ENCODE assay signal across 10 cellular contexts in genomic region chr3:149291178-149291577, GRCh38. TPM values are rescaled to one million over a fixed set of nuclear protein-coding genes. Genes with fewer than 3 reads are reported as not detected.
A peak's percentile ranks its signal among the peaks of the same experiment; 100 is the strongest.
DNase-seq lines count a peak whose midpoint lies in the region; ATAC-seq, FAIRE-seq and TF ChIP-seq lines count a peak whose summit lies in the region.
"Had no signal": no experiment of that assay in that cellular context is flagged by ENCODE, and none has a peak within 500 bp of the region (broad histone marks: within the 10 kb centered on the region; RNA-seq: fewer than 3 reads in every experiment).

No MANE protein-coding gene starts in this region.

- peaks cover 0 to 3% of the 10 kb centered on the region in 2 donors for H3K9me3 Mint-ChIP-seq in stimulated activated naive B cell treated with anti-CD40 and anti-IgM and Interleukin-4, amounts not matched to agents 10 μg/mL and 1 μg/mL and 100 μg/mL, for 72 hours
- no peaks in the 10 kb centered on the region for H3K9me3 Mint-ChIP-seq in activated T-helper 2 cell treated with anti-CD3 and anti-CD28 coated beads, Interferon-gamma antibody, Interleukin-2, Interleukin-4, amounts not matched to agents 10 μg/mL and 5 μg/mL and 100 μg/mL, durations not matched to agents 14 hours and 24 hours and 36 hours

- no peaks in the 10 kb centered on the region for H3K36me3 Mint-ChIP-seq in stimulated activated naive B cell treated with anti-CD40 and anti-IgM and Interleukin-4, amounts not matched to agents 10 μg/mL and 1 μg/mL and 100 μg/mL, for 72 hours
- H3K36me3 Mint-ChIP-seq in activated T-helper 2 cell treated with anti-CD3 and anti-CD28 coated beads, Interferon-gamma antibody, Interleukin-2, Interleukin-4, amounts not matched to agents 10 μg/mL and 5 μg/mL and 100 μg/mL, durations not matched to agents 14 hours and 24 hours and 36 hours (ENCODE audit: low read depth) = no peaks in the 10 kb centered on the region
- H3K36me3 Mint-ChIP-seq: brain had no signal

- no peaks in the 10 kb centered on the region for H3K27me3 Mint-ChIP-seq in stimulated activated naive B cell treated with anti-CD40 and anti-IgM and Interleukin-4, amounts not matched to agents 10 μg/mL and 1 μg/mL and 100 μg/mL, for 72 hours
- H3K27me3 Mint-ChIP-seq in activated T-helper 2 cell treated with anti-CD3 and anti-CD28 coated beads, Interferon-gamma antibody, Interleukin-2, Interleukin-4, amounts not matched to agents 10 μg/mL and 5 μg/mL and 100 μg/mL, durations not matched to agents 14 hours and 24 hours and 36 hours (ENCODE audit: low read depth) = peaks cover 3% of the 10 kb centered on the region
- H3K27me3 Mint-ChIP-seq: brain had no signal

- no peak overlapping the region for H3K4me3 Mint-ChIP-seq in stimulated activated naive B cell treated with anti-CD40 and anti-IgM and Interleukin-4, amounts not matched to agents 10 μg/mL and 1 μg/mL and 100 μg/mL, for 72 hours
- no peak overlapping the region for H3K4me3 Mint-ChIP-seq in activated T-helper 2 cell treated with anti-CD3 and anti-CD28 coated beads, Interferon-gamma antibody, Interleukin-2, Interleukin-4, amounts not matched to agents 10 μg/mL and 5 μg/mL and 100 μg/mL, durations not matched to agents 14 hours and 24 hours and 36 hours (ENCODE audit: low read depth)
- H3K4me3 Mint-ChIP-seq: brain had no signal

- no peak overlapping the region for H3K27ac Mint-ChIP-seq in stimulated activated naive B cell treated with anti-CD40 and anti-IgM and Interleukin-4, amounts not matched to agents 10 μg/mL and 1 μg/mL and 100 μg/mL, for 72 hours
- H3K27ac Mint-ChIP-seq in activated T-helper 2 cell treated with anti-CD3 and anti-CD28 coated beads, Interferon-gamma antibody, Interleukin-2, Interleukin-4, amounts not matched to agents 10 μg/mL and 5 μg/mL and 100 μg/mL, durations not matched to agents 14 hours and 24 hours and 36 hours = no peak overlapping the region
- H3K27ac Mint-ChIP-seq: brain had no signal

- H3K4me1 Mint-ChIP-seq in stimulated activated naive B cell treated with anti-CD40 and anti-IgM and Interleukin-4, amounts not matched to agents 10 μg/mL and 1 μg/mL and 100 μg/mL, for 72 hours = peaks cover 0 to 1% of the 10 kb centered on the region in 2 donors
- no peaks in the 10 kb centered on the region for H3K4me1 Mint-ChIP-seq in activated T-helper 2 cell treated with anti-CD3 and anti-CD28 coated beads, Interferon-gamma antibody, Interleukin-2, Interleukin-4, amounts not matched to agents 10 μg/mL and 5 μg/mL and 100 μg/mL, durations not matched to agents 14 hours and 24 hours and 36 hours (ENCODE audit: low read depth)
- H3K4me1 Mint-ChIP-seq: brain had no signal

- TF ChIP-seq CTCF in D721Med (IDR thresholded peaks at IDR 0.05; ENCODE audit: insufficient read depth, missing control alignments) = peak; percentile 9

- peak; percentile 56 for ATAC-seq in GM21423 (IDR thresholded peaks at IDR 0.05; ENCODE audit: unreplicated experiment)
- no peak for ATAC-seq in HG02852 (IDR thresholded peaks at IDR 0.05; ENCODE audit: unreplicated experiment)
- no peak for ATAC-seq in stimulated activated naive B cell treated with anti-CD40 and anti-IgM and Interleukin-4, amounts not matched to agents 10 μg/mL and 1 μg/mL and 100 μg/mL, for 72 hours (replicated peaks)

- FAIRE-seq in D721Med (lab: Jason Lieb, UNC) = no peak

- intact Hi-C loops in activated T-helper 2 cell treated with anti-CD3 and anti-CD28 coated beads, Interferon-gamma antibody, Interleukin-2, Interleukin-4, amounts not matched to agents 10 μg/mL and 5 μg/mL and 100 μg/mL, durations not matched to agents 14 hours and 24 hours and 36 hours (cut with micrococcal nuclease) = no loop called here

- DNase-seq in D721Med (ENCODE audit: insufficient read length, low spot score) (no peak), RPMI8226 (peak; percentile 56), iPS-NIHi7 (ENCODE audit: extremely low spot score) (peak; percentile 38), NCI-H187 treated with DMSO at 0.1 percent for 48 hours (lab: John Stamatoyannopoulos, UW) (no peak)
- DNase-seq in stimulated activated naive B cell treated with anti-CD40 and anti-IgM and Interleukin-4, amounts not matched to agents 10 μg/mL and 1 μg/mL and 100 μg/mL, for 72 hours = no peak
- no peak for DNase-seq in activated T-helper 2 cell treated with anti-CD3 and anti-CD28 coated beads, Interferon-gamma antibody, Interleukin-2, Interleukin-4, amounts not matched to agents 10 μg/mL and 5 μg/mL and 100 μg/mL, durations not matched to agents 14 hours and 24 hours and 36 hours (ENCODE audit: low spot score)
- DNase-seq: stimulated activated naive CD4-positive, alpha-beta T cell treated with Interleukin-2 at 50 U/mL for 16 hours had no signal

RNA-seq across cellular contexts. Expression of gene TM4SF18, which starts 42.3 kb away (rescaled TPM):
- total RNA-seq in activated T-helper 2 cell treated with anti-CD3 and anti-CD28 coated beads, Interferon-gamma antibody, Interleukin-2, Interleukin-4, amounts not matched to agents 10 μg/mL and 5 μg/mL and 100 μg/mL, durations not matched to agents 14 hours and 24 hours and 36 hours = not detected in 2 replicates

Comparison
In these comparisons a context has a peak if more than half of its experiments do, and no peak if none do; other contexts are left out.
1. DNase-seq: peak in RPMI8226 (single experiment) and iPS-NIHi7 (single experiment); none in D721Med (single experiment), NCI-H187 treated with DMSO at 0.1 percent for 48 hours (single experiment), stimulated activated naive B cell treated with anti-CD40 and anti-IgM and Interleukin-4, amounts not matched to agents 10 μg/mL and 1 μg/mL and 100 μg/mL, for 72 hours (single experiment) and activated T-helper 2 cell treated with anti-CD3 and anti-CD28 coated beads, Interferon-gamma antibody, Interleukin-2, Interleukin-4, amounts not matched to agents 10 μg/mL and 5 μg/mL and 100 μg/mL, durations not matched to agents 14 hours and 24 hours and 36 hours (single experiment).